In the genomic region with DNA sequence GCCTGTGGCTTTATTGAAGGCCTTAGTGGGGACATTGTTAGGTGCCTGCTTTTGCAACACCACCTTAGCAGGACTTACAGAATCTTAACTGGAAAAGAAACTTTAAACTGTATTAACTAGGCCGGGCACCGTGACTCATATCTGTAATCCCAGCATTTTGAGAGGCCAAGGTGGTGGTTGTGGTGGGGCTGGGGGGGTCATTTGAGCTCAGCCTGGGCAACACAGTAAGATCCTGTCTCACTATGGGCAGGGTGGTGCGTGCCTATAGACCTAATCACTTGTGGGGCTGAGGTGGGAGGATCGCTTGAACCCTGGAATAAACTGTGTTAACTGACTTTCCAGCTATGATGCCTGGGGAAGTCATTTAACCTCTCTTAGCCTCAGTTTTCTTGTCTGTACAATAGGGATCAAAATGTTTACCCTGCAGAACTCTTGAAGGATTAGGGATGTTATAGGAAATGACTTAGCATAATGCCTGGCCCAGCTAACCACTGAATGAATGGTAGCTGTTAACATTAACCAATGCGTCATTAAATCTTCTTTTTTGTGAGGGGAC, we compare ENCODE assay signal across 10 cellular contexts. TPM values are rescaled to one million over a fixed set of nuclear protein-coding genes. Genes with fewer than 3 reads are reported as not detected.
DNase-seq lines count a peak whose midpoint lies in the region; ATAC-seq and TF ChIP-seq lines count a peak whose summit lies in the region.
"Had no signal": no experiment of that assay in that cellular context is flagged by ENCODE, and none has a peak within 500 bp of the region (broad histone marks: within the 10 kb centered on the region; RNA-seq: fewer than 3 reads in every experiment).

No MANE protein-coding gene starts in this region.

- H3K4me3 ChIP-seq in mesendoderm (ENCODE audit: low read length) (no peak overlapping the region), colonic mucosa (no peak overlapping the region)
- H3K4me3 ChIP-seq: tibial nerve had no signal

- H3K4me2 ChIP-seq in mesendoderm (ENCODE audit: low read length): no peak overlapping the region

- no peak overlapping the region for H2AK5ac ChIP-seq in mesendoderm (ENCODE audit: low read length)

- H3K9me3 Mint-ChIP-seq in CD14-positive monocyte: no peaks in the 10 kb centered on the region
- H3K9me3 Mint-ChIP-seq in activated B cell treated with CpG ODN at 0.5 μM for 24 hours: no peaks in the 10 kb centered on the region
- H3K9me3 Mint-ChIP-seq: nephron progenitor cell had no signal

- H3K4me3 Mint-ChIP-seq in CD14-positive monocyte: peak overlapping the region; percentile 84 to 94
- peak overlapping the region; percentile 24 for H3K4me3 Mint-ChIP-seq in activated B cell treated with CpG ODN at 0.5 μM for 24 hours

- TF ChIP-seq CTCF in CD14-positive monocyte (IDR thresholded peaks at IDR 0.05) (no peak), activated B cell treated with CpG ODN at 0.5 μM for 24 hours (IDR thresholded peaks at IDR 0.05) (no peak), colonic mucosa (IDR thresholded peaks at IDR 0.05) (no peak)

- no peak overlapping the region for H4K8ac ChIP-seq in mesendoderm (ENCODE audit: low read depth, low read length)

- H3K4me1 ChIP-seq in mesendoderm (ENCODE audit: control insufficient read depth, low read depth, low read length) (peaks cover 13% of the 10 kb centered on the region), colonic mucosa (peaks cover 9% of the 10 kb centered on the region)

- H2BK15ac ChIP-seq in mesendoderm (replicated peaks; ENCODE audit: low read depth): no peak overlapping the region

- H3K56ac ChIP-seq in mesendoderm (ENCODE audit: low read length): peak overlapping the region; percentile 57

- H3K18ac ChIP-seq in mesendoderm (ENCODE audit: low read length): no peak overlapping the region

- no CpG with 5 or more reads among the region's 5 CpGs for WGBS in mesendoderm (ENCODE audit: extremely low coverage, insufficient coverage, low lambda C conversion rate)

- no peaks in the 10 kb centered on the region for H3K36me3 ChIP-seq in mesendoderm (ENCODE audit: control insufficient read depth, insufficient read depth, low read length)
- H3K36me3 ChIP-seq in colonic mucosa: no peaks in the 10 kb centered on the region
- H3K36me3 ChIP-seq: tibial nerve had no signal

- H3K27ac Mint-ChIP-seq in CD14-positive monocyte (peak overlapping the region; percentile 94 to 99 (median 98)), activated B cell treated with CpG ODN at 0.5 μM for 24 hours (peak overlapping the region; percentile 94)

- DNase-seq in CD14-positive monocyte (ENCODE audit: low spot score) (no peak), H4 (ENCODE audit: low spot score) (peak; percentile 63), activated B cell treated with CpG ODN at 0.5 μM for 24 hours (no peak), mesendoderm (no peak), OCI-M2 (lab: John Stamatoyannopoulos, UW; ENCODE audit: unreplicated experiment) (no peak), colonic mucosa (no peak)
- no peak for DNase-seq in stimulated activated naive CD4-positive, alpha-beta T cell treated with Interleukin-2 at 50 U/mL for 16 hours (lab: John Stamatoyannopoulos, UW)
- DNase-seq: nephron progenitor cell had no signal

- no peak overlapping the region for H2BK120ac ChIP-seq in mesendoderm (ENCODE audit: low read depth, low read length)

- POLR2A ChIA-PET in activated B cell treated with CpG ODN at 0.5 μM for 24 hours (lab: Charles Lee): interaction anchor here (1.0 to 33.3 kb wide), 5 partner anchors 8 to 626 kb away, joined by 3 to 1783 read pairs (median 5); a partner anchor contains a TSS

- CTCF ChIA-PET in activated B cell treated with CpG ODN at 0.5 μM for 24 hours (lab: Charles Lee): interaction anchor here (1.4 to 4.1 kb wide), 2 partner anchors 14 to 23 kb away, joined by 6 to 14 read pairs; no protein-coding TSS in a partner anchor

- H3K4ac ChIP-seq in mesendoderm (ENCODE audit: low read depth, low read length): no peak overlapping the region

- no peaks in the 10 kb centered on the region for H3K9me3 ChIP-seq in colonic mucosa
- H3K9me3 ChIP-seq: tibial nerve had no signal

- H3K27ac ChIP-seq in mesendoderm (ENCODE audit: low read depth, low read length): no peak overlapping the region
- no peak overlapping the region for H3K27ac ChIP-seq in colonic mucosa

- no peaks in the 10 kb centered on the region for H3K27me3 ChIP-seq in mesendoderm (ENCODE audit: insufficient read depth, low read length, poor library complexity)
- H3K27me3 ChIP-seq in colonic mucosa: no peaks in the 10 kb centered on the region
- H3K27me3 ChIP-seq: tibial nerve had no signal

- no peaks in the 10 kb centered on the region for H3K79me2 ChIP-seq in mesendoderm (ENCODE audit: control insufficient read depth, insufficient read depth, low read length)

- H3K4me1 Mint-ChIP-seq in CD14-positive monocyte (peaks cover 88% of the 10 kb centered on the region), activated B cell treated with CpG ODN at 0.5 μM for 24 hours (peaks cover 85% of the 10 kb centered on the region)

- H4K5ac ChIP-seq in mesendoderm (ENCODE audit: low read length): no peak overlapping the region

- no peaks in the 10 kb centered on the region for H3K79me1 ChIP-seq in mesendoderm (ENCODE audit: low read length)

- H3K9ac ChIP-seq in mesendoderm (ENCODE audit: low read length): no peak overlapping the region
- no peak overlapping the region for H3K9ac ChIP-seq in colonic mucosa (ENCODE audit: low read depth in 2 of 2, low read length in 2 of 2)

- no peak overlapping the region for H3K23ac ChIP-seq in mesendoderm (ENCODE audit: low read length)

- no peak overlapping the region for H2BK5ac ChIP-seq in mesendoderm (ENCODE audit: low read length)

- H3K27me3 Mint-ChIP-seq in CD14-positive monocyte (ENCODE audit: low read depth in 3 of 3) (peaks cover 0 to 2% (median 0%) of the 10 kb centered on the region in 3 donors), activated B cell treated with CpG ODN at 0.5 μM for 24 hours (no peaks in the 10 kb centered on the region)

- peaks cover 0 to 2% of the 10 kb centered on the region in 2 donors for H3K36me3 Mint-ChIP-seq in CD14-positive monocyte
- H3K36me3 Mint-ChIP-seq in activated B cell treated with CpG ODN at 0.5 μM for 24 hours (ENCODE audit: low read depth): no peaks in the 10 kb centered on the region

- ATAC-seq in activated B cell treated with CpG ODN at 0.5 μM for 24 hours (ENCODE audit: low read depth) (no peak), GM19324 (IDR thresholded peaks at IDR 0.05; ENCODE audit: low FRiP score, unreplicated experiment) (no peak)

- intact Hi-C loops in CD14-positive monocyte (cut with micrococcal nuclease): loop anchor here in 1 of 2 donors (2.0 kb wide), 1 partner anchor 43 kb away; no protein-coding TSS in a partner anchor
- intact Hi-C loops in activated B cell treated with CpG ODN at 0.5 μM for 24 hours (cut with micrococcal nuclease): loop anchor here (1.0 kb wide), 1 partner anchor 11 kb away; no protein-coding TSS in a partner anchor
- intact Hi-C loops in colonic mucosa (cut with DNase I): no loop called here

RNA-seq across cellular contexts. Expression of a gene that starts 39.5 kb away (rescaled TPM):
- polyA plus RNA-seq in CD14-positive monocyte: 10 to 100 TPM; 13.7 to 29.0 TPM
- total RNA-seq in H4 (2014; rRNA removed; shearing (Covaris generic)): 4.7 and 6.0 TPM in 2 replicates
- total RNA-seq in activated B cell treated with CpG ODN at 0.5 μM for 24 hours (155 and 156 TPM in 2 replicates), colonic mucosa (10 to 100 TPM; 19.6 to 20.1 TPM)
- polyA plus RNA-seq in mesendoderm (2013, experiment 1 of 2): 3.5 TPM
- polyA plus RNA-seq in mesendoderm (2013, experiment 2 of 2): 3.2 TPM
